Comparison of ENCODE assay signal across 11 cellular contexts in the genomic region with DNA sequence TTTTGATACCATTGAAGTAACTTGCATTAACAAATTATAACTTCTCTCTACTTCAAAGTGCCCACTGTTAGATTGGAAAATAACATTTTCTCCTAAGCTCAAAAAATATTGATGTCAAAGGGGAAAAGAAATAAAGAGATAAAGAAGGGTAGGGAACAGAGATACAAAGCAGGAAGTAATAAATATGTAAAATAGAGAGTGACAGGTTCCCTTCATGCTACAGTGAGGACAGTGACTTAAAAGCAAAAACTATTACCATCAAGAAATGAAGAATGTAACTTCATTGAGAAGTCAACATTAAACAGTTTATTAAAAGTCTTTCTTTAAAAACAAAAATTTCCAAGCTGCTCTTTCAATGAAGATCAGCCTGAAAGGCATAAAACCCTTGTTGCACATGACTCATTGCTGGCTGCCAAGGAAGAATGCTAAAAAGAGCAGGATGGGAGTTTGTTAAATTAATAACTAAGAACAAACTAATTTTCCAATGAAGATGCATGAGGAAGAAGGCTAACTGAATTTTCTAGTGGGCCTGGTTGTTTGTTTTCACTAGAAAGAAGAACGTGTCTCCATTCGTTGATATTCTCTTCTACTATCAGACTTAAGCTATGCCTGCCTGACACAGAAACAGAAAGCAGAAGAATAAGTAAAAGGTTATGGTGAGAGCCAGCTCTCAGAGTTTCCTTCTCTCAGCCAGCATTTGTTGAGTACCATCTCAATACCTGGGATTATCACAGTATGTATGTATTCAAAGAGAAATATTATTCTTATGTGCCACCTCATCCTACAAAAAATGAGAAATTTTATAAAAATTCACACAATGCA.
DNase-seq lines count a peak whose midpoint lies in the region; ATAC-seq and FAIRE-seq lines count a peak whose summit lies in the region.
"Had no signal": no experiment of that assay in that cellular context is flagged by ENCODE, and none has a peak within 500 bp of the region (broad histone marks: within the 10 kb centered on the region; RNA-seq: fewer than 3 reads in every experiment).

No MANE protein-coding gene starts in this region.

- FAIRE-seq in GM18507 (lab: Jason Lieb, UNC): peak; percentile 85

- ATAC-seq in GM21619 (IDR thresholded peaks at IDR 0.05; ENCODE audit: unreplicated experiment) (peak; percentile 81), HG03432 (IDR thresholded peaks at IDR 0.05; ENCODE audit: unreplicated experiment) (peak; percentile 89)
- ATAC-seq: naive thymus-derived CD4-positive, alpha-beta T cell had no signal

- DNase-seq in GM18507 (ENCODE audit: extremely low spot score, insufficient read length, low read depth) (no peak), fibroblast of peridontal ligament (ENCODE audit: extremely low read depth) (peak; percentile 38), hepatic stellate cell (ENCODE audit: low spot score) (no peak), CD1c-positive myeloid dendritic cell (ENCODE audit: extremely low spot score) (no peak), 8988T (no peak)
- DNase-seq in activated CD4-positive, alpha-beta T cell treated with anti-CD3 and anti-CD28 coated beads for 4 hours: no peak
- DNase-seq: DMS79; naive thymus-derived CD4-positive, alpha-beta T cell; NCI-H69 had no signal
